Comparison of ENCODE assay signal across 28 cellular contexts in genomic region chr17:39934324-39934723, GRCh38. TPM values are rescaled to one million over a fixed set of nuclear protein-coding genes. Genes with fewer than 3 reads are reported as not detected.
A peak's percentile ranks its signal among the peaks of the same experiment; 100 is the strongest.
DNase-seq lines count a peak whose midpoint lies in the region; ATAC-seq, FAIRE-seq and TF ChIP-seq lines count a peak whose summit lies in the region.
"Had no signal": no experiment of that assay in that cellular context is flagged by ENCODE, and none has a peak within 500 bp of the region (broad histone marks: within the 10 kb centered on the region; RNA-seq: fewer than 3 reads in every experiment).

No MANE protein-coding gene starts in this region.

- no peaks in the 10 kb centered on the region for H3K9me3 Mint-ChIP-seq in GM23338
- H3K9me3 Mint-ChIP-seq: CD4-positive, alpha-beta memory T cell had no signal

- no peak for TF ChIP-seq POLR2A in heart left ventricle (IDR thresholded peaks at IDR 0.05)
- no peak for TF ChIP-seq POLR2A in HepG2 (IDR thresholded peaks at IDR 0.05; ENCODE audit: insufficient read depth in 1 of 2, low read depth in 2 of 2, low read length in 2 of 2)

- peak in 1 of 2 experiments; percentile 10; a peak in 1 of 4 replicates for TF ChIP-seq EP300 in HepG2 (IDR thresholded peaks at IDR 0.05; ENCODE audit: low read depth in 2 of 2, low read length in 2 of 2)
- no peak for TF ChIP-seq EP300 in HepG2 (CRISPR knock-in tag; IDR thresholded peaks at IDR 0.05; ENCODE audit: borderline replicate concordance)

- H3K27me3 ChIP-seq in heart left ventricle (no peaks in the 10 kb centered on the region), right atrium auricular region (no peaks in the 10 kb centered on the region), GM23338 (ENCODE audit: insufficient read depth) (no peaks in the 10 kb centered on the region), HepG2 (ENCODE audit: control insufficient read depth in 1 of 2, insufficient read depth in 2 of 2, low read length in 2 of 2) (no peaks in the 10 kb centered on the region), psoas muscle (ENCODE audit: insufficient read depth in 3 of 3, low read length in 2 of 3) (no peaks in the 10 kb centered on the region)

- no peak overlapping the region for H2AFZ ChIP-seq in GM23338
- H2AFZ ChIP-seq in HepG2 (ENCODE audit: low read length), result no peak overlapping the region

- no peak for TF ChIP-seq RAD21 in HepG2 (CRISPR knock-in tag; IDR thresholded peaks at IDR 0.05)

- POLR2A ChIA-PET in HepG2 (lab: Yijun Ruan, JAX), result interaction anchor here (2.6 kb wide), 1 partner anchor 10 kb away, joined by 7 read pairs; no protein-coding TSS in a partner anchor

- WGBS in heart left ventricle, 4 donors, result 84 to 89% (median 84%) methylated on average over 5 of the region's 5 CpGs
- WGBS in HepG2 (ENCODE audit: low lambda C conversion rate), result 4% methylated on average over 5 of the region's 5 CpGs
- WGBS in psoas muscle, 3 donors, result 71 to 85% (median 79%) methylated on average over 5 of the region's 5 CpGs

- no peak overlapping the region for H3K27ac Mint-ChIP-seq in GM23338
- H3K27ac Mint-ChIP-seq: CD4-positive, alpha-beta memory T cell had no signal

- H3K4me1 Mint-ChIP-seq in GM23338, result peaks cover 17% of the 10 kb centered on the region

- FAIRE-seq in HepG2 (lab: Jason Lieb, UNC), result peak; percentile 87
- FAIRE-seq: G401.6, H1, K562 had no signal

- no peaks in the 10 kb centered on the region for H3K9me2 ChIP-seq in GM23338 (ENCODE audit: insufficient read depth)
- H3K9me2 ChIP-seq: SK-N-SH had no signal

- BruUV-seq in HepG2 (replicated peaks; lab: Mats Ljungman, UMichigan), result no TSS peak

- H3K4me1 ChIP-seq in heart left ventricle (peaks cover 0 to 49% (median 13%) of the 10 kb centered on the region in 12 donors), right atrium auricular region (peaks cover 0 to 20% of the 10 kb centered on the region in 2 donors), GM23338 (ENCODE audit: insufficient read depth) (peaks cover 12% of the 10 kb centered on the region), HepG2 (ENCODE audit: insufficient read depth, low read length) (peaks cover 70% of the 10 kb centered on the region), psoas muscle (peaks cover 22% of the 10 kb centered on the region)

- no peak for TF ChIP-seq CTCF in heart left ventricle (IDR thresholded peaks at IDR 0.05)
- TF ChIP-seq CTCF in right atrium auricular region (IDR thresholded peaks at IDR 0.05), result no peak
- no peak for TF ChIP-seq CTCF in GM23338 (conservative IDR thresholded peaks at IDR 0.05; ENCODE audit: low read depth in 2 of 2)
- TF ChIP-seq CTCF in HepG2 (CRISPR knock-in tag; IDR thresholded peaks at IDR 0.05), result no peak
- TF ChIP-seq CTCF in psoas muscle (IDR thresholded peaks at IDR 0.05), result no peak

- H3K36me3 ChIP-seq in heart left ventricle (no peaks in the 10 kb centered on the region), right atrium auricular region (no peaks in the 10 kb centered on the region), GM23338 (ENCODE audit: insufficient read depth) (no peaks in the 10 kb centered on the region), HepG2 (replicated peaks in 1 of 2; ENCODE audit: control insufficient read depth in 1 of 2, insufficient read depth in 2 of 2, low read length in 2 of 2) (no peaks in the 10 kb centered on the region), psoas muscle (ENCODE audit: insufficient read depth in 1 of 2, low read depth in 1 of 2) (no peaks in the 10 kb centered on the region)

- H3K79me2 ChIP-seq in GM23338 (replicated peaks; ENCODE audit: insufficient read depth) (no peaks in the 10 kb centered on the region), HepG2 (ENCODE audit: insufficient read depth, low read length) (no peaks in the 10 kb centered on the region)

- no peaks in the 10 kb centered on the region for H3K27me3 Mint-ChIP-seq in GM23338 (ENCODE audit: insufficient read depth, low read depth, poor library complexity)
- H3K27me3 Mint-ChIP-seq: CD4-positive, alpha-beta memory T cell had no signal

- in situ Hi-C loops in HepG2 (cut with HindIII; ENCODE audit: extremely low pct_ligation_motif_present, low pct_unique_long_range_greater_than_20kb), result no loop called here

- H3K27ac ChIP-seq in heart left ventricle (peak overlapping the region in 11 of 12 donors; percentile 31 to 92 (median 76)), right atrium auricular region (peak overlapping the region in 1 of 2 donors; percentile 64), GM23338 (ENCODE audit: low read depth) (no peak overlapping the region), HepG2 (ENCODE audit: extremely low read length, insufficient read depth, low read length) (no peak overlapping the region), psoas muscle (peak overlapping the region; percentile 61)
- H3K27ac ChIP-seq: HL-60 had no signal

- H3K4me3 ChIP-seq in heart left ventricle (no peak overlapping the region), right atrium auricular region (no peak overlapping the region), GM23338 (no peak overlapping the region), HepG2 (replicated peaks in 1 of 3; ENCODE audit: insufficient read depth in 1 of 3, low read depth in 2 of 3, low read length in 3 of 3) (no peak overlapping the region; a peak in 1 of 6 replicates), psoas muscle (no peak overlapping the region)
- H3K4me3 ChIP-seq: K562 had no signal

- DNase-seq in heart left ventricle, result no peak
- DNase-seq in right atrium auricular region (ENCODE audit: low spot score), result no peak
- no peak for DNase-seq in GM23338 (ENCODE audit: low spot score)
- DNase-seq in HepG2 (ENCODE audit: low spot score), result peak; percentile 61
- no peak for DNase-seq in psoas muscle
- DNase-seq: CD4-positive, alpha-beta memory T cell; COR-L47; HCEC 1CT; Kasumi-1; MV-4-11; NCI-H1105; NCI-H1436 treated with DMSO at 0.1 percent for 48 hours; NCI-H187 treated with DMSO at 0.1 percent for 48 hours; NCI-H524; NCI-H748 treated with DMSO at 0.1 percent for 48 hours; NK-92 treated with Interleukin-12 subunit alpha and Interleukin-12 subunit beta, amount 100 ng/mL, for 24 hours; PC-3; SK-N-SH had no signal

- H3K9me3 ChIP-seq in heart left ventricle (no peaks in the 10 kb centered on the region), right atrium auricular region (no peaks in the 10 kb centered on the region), HepG2 (ENCODE audit: low read length) (no peaks in the 10 kb centered on the region), psoas muscle (no peaks in the 10 kb centered on the region)
- H3K9me3 ChIP-seq: SK-N-SH had no signal

- peak overlapping the region; percentile 14; the same call in 1 of the 2 replicates for H3K9ac ChIP-seq in HepG2 (ENCODE audit: insufficient read depth, low read depth, low read length)
- H3K9ac ChIP-seq: SK-N-SH had no signal

- no peaks in the 10 kb centered on the region for H3K36me3 Mint-ChIP-seq in GM23338 (ENCODE audit: low read depth)
- H3K36me3 Mint-ChIP-seq: CD4-positive, alpha-beta memory T cell had no signal

- H3K4me2 ChIP-seq in GM23338 (peak overlapping the region; percentile 19), HepG2 (ENCODE audit: low read depth, low read length) (peak overlapping the region; percentile 50)
- H3K4me2 ChIP-seq: SK-N-SH had no signal

- ATAC-seq in heart left ventricle (no peak), GM23338 (no peak), HepG2 (peak; percentile 79), psoas muscle (no peak), HG03108 (IDR thresholded peaks at IDR 0.05; ENCODE audit: unreplicated experiment) (no peak), GM19452 (IDR thresholded peaks at IDR 0.05; ENCODE audit: unreplicated experiment) (no peak), HG03521 (IDR thresholded peaks at IDR 0.05; ENCODE audit: unreplicated experiment) (no peak)
- ATAC-seq: K562, PC-3 had no signal

- H3F3A ChIP-seq in GM23338 (replicated peaks; ENCODE audit: low read depth), result no peaks in the 10 kb centered on the region

- intact Hi-C loops in heart left ventricle (cut with DNase I), result no loop called here
- intact Hi-C loops in HepG2 (cut with micrococcal nuclease; ENCODE audit: unreplicated experiment), result no loop called here
- intact Hi-C loops in psoas muscle (cut with DNase I), result no loop called here

- CTCF ChIA-PET in HepG2 (lab: Yijun Ruan, JAX; ENCODE audit: low intra/inter-chr PET ratio, low total read pairs), result no interaction called here

- H4K20me1 ChIP-seq in GM23338 (replicated peaks; ENCODE audit: insufficient read depth), result no peaks in the 10 kb centered on the region
- H4K20me1 ChIP-seq in HepG2 (ENCODE audit: insufficient read depth, low read length), result no peaks in the 10 kb centered on the region

- H3K4me3 Mint-ChIP-seq in GM23338, result no peak overlapping the region
- H3K4me3 Mint-ChIP-seq: CD4-positive, alpha-beta memory T cell had no signal

RNA-seq across cellular contexts. Expression of gene LRRC3C, which starts 6.8 kb away (rescaled TPM):
- total RNA-seq in heart left ventricle (not detected), right atrium auricular region (not detected), HepG2 (2016; rRNA removed; fragmentation: Illumina TruSeq; extraction: Trizol) (not detected in 2 replicates), psoas muscle (not detected)
- polyA plus RNA-seq in heart left ventricle (not detected), GM23338 (2016; fragmentation: Nextera tagmentation; extraction: Ambion mirVana) (not detected in 2 replicates), HepG2 (2011; rRNA removed) (0.10 and 0.17 TPM in 2 replicates), psoas muscle (under 1 TPM in 1 of 3 donors, not detected in 2; 0.04 TPM)
- total RNA-seq in GM23338 (2014; rRNA removed; shearing (Covaris generic)), result 0.24 TPM in 1 of 2 replicates, not detected in the other
- total RNA-seq in HepG2 (2016; cell fraction: cytosol; rRNA removed; fragmentation: Illumina TruSeq; extraction: Trizol; ENCODE audit: low read depth), result not detected in 2 replicates
- not detected in 2 replicates for total RNA-seq in HepG2 (2016; cell fraction: insoluble cytoplasmic fraction; rRNA removed; fragmentation: Illumina TruSeq; extraction: Trizol)
- total RNA-seq in HepG2 (2016; cell fraction: membrane; rRNA removed; fragmentation: Illumina TruSeq; extraction: Trizol), result not detected in 2 replicates
- not detected in 2 replicates for total RNA-seq in HepG2 (2016; cell fraction: nucleus; rRNA removed; fragmentation: Illumina TruSeq; extraction: Trizol)
- polyA plus RNA-seq in HepG2 (2011; cell fraction: cytosol; rRNA removed), result 0.11 TPM in 1 of 2 replicates, not detected in the other
- polyA plus RNA-seq in HepG2 (2011; cell fraction: nucleus; rRNA removed), result not detected in 2 replicates
- not detected in 2 replicates for polyA plus RNA-seq in HepG2 (2012)
- polyA plus RNA-seq in HepG2 (2016; cell fraction: cytosol; fragmentation: Illumina TruSeq; extraction: Trizol; ENCODE audit: low read depth), result not detected in 2 replicates
- not detected in 2 replicates for polyA plus RNA-seq in HepG2 (2016; cell fraction: insoluble cytoplasmic fraction; fragmentation: Illumina TruSeq; extraction: Trizol; ENCODE audit: low read depth)
- polyA plus RNA-seq in HepG2 (2016; cell fraction: membrane; fragmentation: Illumina TruSeq; extraction: Trizol; ENCODE audit: low read depth), result not detected in 2 replicates
- not detected in 2 replicates for polyA plus RNA-seq in HepG2 (2016; cell fraction: nucleus; fragmentation: Illumina TruSeq; extraction: Trizol; ENCODE audit: insufficient read depth, low read depth)
- 0.24 TPM in 1 of 2 replicates, not detected in the other for polyA minus RNA-seq in HepG2 (2011; rRNA and poly(A)+ RNA removed; ENCODE audit: low replicate concordance)
- polyA minus RNA-seq in HepG2 (2011; cell fraction: cytosol; rRNA and poly(A)+ RNA removed), result not detected in 2 replicates
- polyA minus RNA-seq in HepG2 (2011; cell fraction: nucleus; rRNA and poly(A)+ RNA removed), result not detected in 2 replicates
- total RNA-seq: A172; CD4-positive, alpha-beta memory T cell; H1; K562; MCF 10A; PC-3 had no signal
- polyA plus RNA-seq: BJ; CD4-positive, alpha-beta memory T cell; H1; K562; SK-N-SH had no signal

RNA-seq across cellular contexts. Expression of gene ORMDL3, which starts 6.9 kb away (rescaled TPM):
- total RNA-seq in heart left ventricle, result 100 to 1,000 TPM in 1 of 9 donors, 10 to 100 TPM in 8; 40.0 to 111 (median 59.2) TPM
- 10 to 100 TPM; 49.9 to 64.0 TPM for polyA plus RNA-seq in heart left ventricle
- total RNA-seq in right atrium auricular region, result 10 to 100 TPM; 31.5 to 41.5 TPM
- 38.5 and 39.2 TPM in 2 replicates for total RNA-seq in GM23338 (2014; rRNA removed; shearing (Covaris generic))
- 33.6 and 41.3 TPM in 2 replicates for polyA plus RNA-seq in GM23338 (2016; fragmentation: Nextera tagmentation; extraction: Ambion mirVana)
- total RNA-seq in HepG2 (2016; rRNA removed; fragmentation: Illumina TruSeq; extraction: Trizol), result 125 and 181 TPM in 2 replicates
- 52.8 and 58.2 TPM in 2 replicates for total RNA-seq in HepG2 (2016; cell fraction: cytosol; rRNA removed; fragmentation: Illumina TruSeq; extraction: Trizol; ENCODE audit: low read depth)
- total RNA-seq in HepG2 (2016; cell fraction: insoluble cytoplasmic fraction; rRNA removed; fragmentation: Illumina TruSeq; extraction: Trizol), result 110 and 214 TPM in 2 replicates
- total RNA-seq in HepG2 (2016; cell fraction: membrane; rRNA removed; fragmentation: Illumina TruSeq; extraction: Trizol), result 136 and 143 TPM in 2 replicates
- total RNA-seq in HepG2 (2016; cell fraction: nucleus; rRNA removed; fragmentation: Illumina TruSeq; extraction: Trizol), result 112 and 134 TPM in 2 replicates
- polyA plus RNA-seq in HepG2 (2011; rRNA removed), result 384 and 546 TPM in 2 replicates
- polyA plus RNA-seq in HepG2 (2011; cell fraction: cytosol; rRNA removed), result 330 and 331 TPM in 2 replicates
- polyA plus RNA-seq in HepG2 (2011; cell fraction: nucleus; rRNA removed), result 319 and 431 TPM in 2 replicates
- 176 and 292 TPM in 2 replicates for polyA plus RNA-seq in HepG2 (2012)
- 35.1 and 42.1 TPM in 2 replicates for polyA plus RNA-seq in HepG2 (2016; cell fraction: cytosol; fragmentation: Illumina TruSeq; extraction: Trizol; ENCODE audit: low read depth)
- 81.8 and 96.3 TPM in 2 replicates for polyA plus RNA-seq in HepG2 (2016; cell fraction: insoluble cytoplasmic fraction; fragmentation: Illumina TruSeq; extraction: Trizol; ENCODE audit: low read depth)
- polyA plus RNA-seq in HepG2 (2016; cell fraction: membrane; fragmentation: Illumina TruSeq; extraction: Trizol; ENCODE audit: low read depth), result 72.9 and 81.6 TPM in 2 replicates
- 169 and 170 TPM in 2 replicates for polyA plus RNA-seq in HepG2 (2016; cell fraction: nucleus; fragmentation: Illumina TruSeq; extraction: Trizol; ENCODE audit: insufficient read depth, low read depth)
- 76.0 and 1,167 TPM in 2 replicates for polyA minus RNA-seq in HepG2 (2011; rRNA and poly(A)+ RNA removed; ENCODE audit: low replicate concordance)
- polyA minus RNA-seq in HepG2 (2011; cell fraction: cytosol; rRNA and poly(A)+ RNA removed), result 115 and 192 TPM in 2 replicates
- 79.2 and 94.6 TPM in 2 replicates for polyA minus RNA-seq in HepG2 (2011; cell fraction: nucleus; rRNA and poly(A)+ RNA removed)
- 10 to 100 TPM; 16.9 to 25.1 (median 22.0) TPM for total RNA-seq in psoas muscle
- 10 to 100 TPM; 18.7 to 66.9 (median 23.6) TPM for polyA plus RNA-seq in psoas muscle

RNA-seq across cellular contexts. Expression of gene GSDMB, which starts 15.9 kb away (rescaled TPM):
- total RNA-seq in heart left ventricle (1 to 10 TPM; 1.6 to 5.3 (median 2.8) TPM), right atrium auricular region (1 to 10 TPM in 1 of 2 donors, under 1 TPM in 1; 0.44 to 1.2 TPM), HepG2 (2016; rRNA removed; fragmentation: Illumina TruSeq; extraction: Trizol) (0.70 and 3.3 TPM in 2 replicates), psoas muscle (1 to 10 TPM in 1 of 4 donors, under 1 TPM in 3; 0.54 to 3.6 (median 0.93) TPM)
- polyA plus RNA-seq in heart left ventricle (1 to 10 TPM; 2.0 to 4.7 TPM), GM23338 (2016; fragmentation: Nextera tagmentation; extraction: Ambion mirVana) (5.5 and 7.6 TPM in 2 replicates), HepG2 (2011; rRNA removed) (30.4 and 39.4 TPM in 2 replicates), psoas muscle (1 to 10 TPM in 1 of 3 donors, under 1 TPM in 2; 0.77 to 1.1 (median 1.00) TPM)
- 5.4 and 12.6 TPM in 2 replicates for total RNA-seq in GM23338 (2014; rRNA removed; shearing (Covaris generic))
- 0.44 and 0.51 TPM in 2 replicates for total RNA-seq in HepG2 (2016; cell fraction: cytosol; rRNA removed; fragmentation: Illumina TruSeq; extraction: Trizol; ENCODE audit: low read depth)
- total RNA-seq in HepG2 (2016; cell fraction: insoluble cytoplasmic fraction; rRNA removed; fragmentation: Illumina TruSeq; extraction: Trizol), result 0.76 and 2.9 TPM in 2 replicates
- total RNA-seq in HepG2 (2016; cell fraction: membrane; rRNA removed; fragmentation: Illumina TruSeq; extraction: Trizol), result 0.31 and 0.62 TPM in 2 replicates
- 8.3 and 9.3 TPM in 2 replicates for total RNA-seq in HepG2 (2016; cell fraction: nucleus; rRNA removed; fragmentation: Illumina TruSeq; extraction: Trizol)
- polyA plus RNA-seq in HepG2 (2011; cell fraction: cytosol; rRNA removed), result 3.7 and 4.3 TPM in 2 replicates
- polyA plus RNA-seq in HepG2 (2011; cell fraction: nucleus; rRNA removed), result 140 and 180 TPM in 2 replicates
- 36.5 and 54.8 TPM in 2 replicates for polyA plus RNA-seq in HepG2 (2012)
- polyA plus RNA-seq in HepG2 (2016; cell fraction: cytosol; fragmentation: Illumina TruSeq; extraction: Trizol; ENCODE audit: low read depth), result 0.33 and 0.52 TPM in 2 replicates
- 0.73 and 1.2 TPM in 2 replicates for polyA plus RNA-seq in HepG2 (2016; cell fraction: insoluble cytoplasmic fraction; fragmentation: Illumina TruSeq; extraction: Trizol; ENCODE audit: low read depth)
- polyA plus RNA-seq in HepG2 (2016; cell fraction: membrane; fragmentation: Illumina TruSeq; extraction: Trizol; ENCODE audit: low read depth), result 0.26 and 0.35 TPM in 2 replicates
- 21.8 and 24.9 TPM in 2 replicates for polyA plus RNA-seq in HepG2 (2016; cell fraction: nucleus; fragmentation: Illumina TruSeq; extraction: Trizol; ENCODE audit: insufficient read depth, low read depth)
- 4.9 and 23.3 TPM in 2 replicates for polyA minus RNA-seq in HepG2 (2011; rRNA and poly(A)+ RNA removed; ENCODE audit: low replicate concordance)
- polyA minus RNA-seq in HepG2 (2011; cell fraction: cytosol; rRNA and poly(A)+ RNA removed), result 1.1 and 1.5 TPM in 2 replicates
- polyA minus RNA-seq in HepG2 (2011; cell fraction: nucleus; rRNA and poly(A)+ RNA removed), result 42.0 and 56.2 TPM in 2 replicates

RNA-seq across cellular contexts. Expression of gene GSDMA, which starts 28.5 kb away (rescaled TPM):
- total RNA-seq in heart left ventricle (1 to 10 TPM in 2 of 9 donors, under 1 TPM in 5, not detected in 2; 0.35 to 3.7 (median 0.52) TPM), right atrium auricular region (under 1 TPM in 1 of 2 donors, not detected in 1; 0.75 TPM), HepG2 (2016; rRNA removed; fragmentation: Illumina TruSeq; extraction: Trizol) (not detected in 2 replicates), psoas muscle (under 1 TPM in 2 of 4 donors, not detected in 2; 0.24 to 0.32 TPM)
- polyA plus RNA-seq in heart left ventricle (under 1 TPM in 1 of 2 donors, not detected in 1; 0.08 TPM), GM23338 (2016; fragmentation: Nextera tagmentation; extraction: Ambion mirVana) (not detected in 2 replicates), HepG2 (2011; rRNA removed) (0.07 TPM in 1 of 2 replicates, not detected in the other), psoas muscle (under 1 TPM in 2 of 3 donors, not detected in 1; 0.03 to 0.06 TPM)
- total RNA-seq in GM23338 (2014; rRNA removed; shearing (Covaris generic)), result 1.0 TPM in 1 of 2 replicates, not detected in the other
- not detected in 2 replicates for total RNA-seq in HepG2 (2016; cell fraction: cytosol; rRNA removed; fragmentation: Illumina TruSeq; extraction: Trizol; ENCODE audit: low read depth)
- total RNA-seq in HepG2 (2016; cell fraction: insoluble cytoplasmic fraction; rRNA removed; fragmentation: Illumina TruSeq; extraction: Trizol), result not detected in 2 replicates
- total RNA-seq in HepG2 (2016; cell fraction: membrane; rRNA removed; fragmentation: Illumina TruSeq; extraction: Trizol), result not detected in 2 replicates
- total RNA-seq in HepG2 (2016; cell fraction: nucleus; rRNA removed; fragmentation: Illumina TruSeq; extraction: Trizol), result not detected in 2 replicates
- polyA plus RNA-seq in HepG2 (2011; cell fraction: cytosol; rRNA removed), result 0.08 TPM in 1 of 2 replicates, not detected in the other
- polyA plus RNA-seq in HepG2 (2011; cell fraction: nucleus; rRNA removed), result not detected in 2 replicates
- polyA plus RNA-seq in HepG2 (2012), result not detected in 2 replicates
- polyA plus RNA-seq in HepG2 (2016; cell fraction: cytosol; fragmentation: Illumina TruSeq; extraction: Trizol; ENCODE audit: low read depth), result not detected in 2 replicates
- polyA plus RNA-seq in HepG2 (2016; cell fraction: insoluble cytoplasmic fraction; fragmentation: Illumina TruSeq; extraction: Trizol; ENCODE audit: low read depth), result not detected in 2 replicates
- not detected in 2 replicates for polyA plus RNA-seq in HepG2 (2016; cell fraction: membrane; fragmentation: Illumina TruSeq; extraction: Trizol; ENCODE audit: low read depth)
- not detected in 2 replicates for polyA plus RNA-seq in HepG2 (2016; cell fraction: nucleus; fragmentation: Illumina TruSeq; extraction: Trizol; ENCODE audit: insufficient read depth, low read depth)
- not detected in 2 replicates for polyA minus RNA-seq in HepG2 (2011; rRNA and poly(A)+ RNA removed; ENCODE audit: low replicate concordance)
- not detected in 2 replicates for polyA minus RNA-seq in HepG2 (2011; cell fraction: cytosol; rRNA and poly(A)+ RNA removed)
- not detected in 2 replicates for polyA minus RNA-seq in HepG2 (2011; cell fraction: nucleus; rRNA and poly(A)+ RNA removed)
- total RNA-seq: A172, H1, PC-3 had no signal
- polyA plus RNA-seq: BJ, SK-N-SH had no signal

RNA-seq across cellular contexts. Expression of gene PSMD3, which starts 46.3 kb away (rescaled TPM):
- total RNA-seq in heart left ventricle (100 to 1,000 TPM in 2 of 9 donors, 10 to 100 TPM in 7; 68.9 to 117 (median 83.3) TPM), right atrium auricular region (10 to 100 TPM; 76.3 to 88.8 TPM), HepG2 (2016; rRNA removed; fragmentation: Illumina TruSeq; extraction: Trizol) (114 and 146 TPM in 2 replicates), psoas muscle (100 to 1,000 TPM; 137 to 253 (median 220) TPM)
- polyA plus RNA-seq in heart left ventricle (100 to 1,000 TPM in 1 of 2 donors, 10 to 100 TPM in 1; 72.6 to 142 TPM), GM23338 (2016; fragmentation: Nextera tagmentation; extraction: Ambion mirVana) (100 and 112 TPM in 2 replicates), HepG2 (2011; rRNA removed) (97.4 and 118 TPM in 2 replicates), psoas muscle (100 to 1,000 TPM; 168 to 392 (median 234) TPM)
- total RNA-seq in GM23338 (2014; rRNA removed; shearing (Covaris generic)), result 200 and 217 TPM in 2 replicates
- 19.9 and 20.3 TPM in 2 replicates for total RNA-seq in HepG2 (2016; cell fraction: cytosol; rRNA removed; fragmentation: Illumina TruSeq; extraction: Trizol; ENCODE audit: low read depth)
- total RNA-seq in HepG2 (2016; cell fraction: insoluble cytoplasmic fraction; rRNA removed; fragmentation: Illumina TruSeq; extraction: Trizol), result 99.4 and 154 TPM in 2 replicates
- total RNA-seq in HepG2 (2016; cell fraction: membrane; rRNA removed; fragmentation: Illumina TruSeq; extraction: Trizol), result 37.5 and 39.8 TPM in 2 replicates
- total RNA-seq in HepG2 (2016; cell fraction: nucleus; rRNA removed; fragmentation: Illumina TruSeq; extraction: Trizol), result 88.8 and 102 TPM in 2 replicates
- polyA plus RNA-seq in HepG2 (2011; cell fraction: cytosol; rRNA removed), result 82.0 and 93.0 TPM in 2 replicates
- 117 and 120 TPM in 2 replicates for polyA plus RNA-seq in HepG2 (2011; cell fraction: nucleus; rRNA removed)
- 97.2 and 131 TPM in 2 replicates for polyA plus RNA-seq in HepG2 (2012)
- 14.5 and 14.8 TPM in 2 replicates for polyA plus RNA-seq in HepG2 (2016; cell fraction: cytosol; fragmentation: Illumina TruSeq; extraction: Trizol; ENCODE audit: low read depth)
- polyA plus RNA-seq in HepG2 (2016; cell fraction: insoluble cytoplasmic fraction; fragmentation: Illumina TruSeq; extraction: Trizol; ENCODE audit: low read depth), result 110 and 126 TPM in 2 replicates
- 20.5 and 22.5 TPM in 2 replicates for polyA plus RNA-seq in HepG2 (2016; cell fraction: membrane; fragmentation: Illumina TruSeq; extraction: Trizol; ENCODE audit: low read depth)
- 160 and 165 TPM in 2 replicates for polyA plus RNA-seq in HepG2 (2016; cell fraction: nucleus; fragmentation: Illumina TruSeq; extraction: Trizol; ENCODE audit: insufficient read depth, low read depth)
- 151 and 161 TPM in 2 replicates for polyA minus RNA-seq in HepG2 (2011; rRNA and poly(A)+ RNA removed; ENCODE audit: low replicate concordance)
- 49.5 and 51.3 TPM in 2 replicates for polyA minus RNA-seq in HepG2 (2011; cell fraction: cytosol; rRNA and poly(A)+ RNA removed)
- 34.4 and 36.3 TPM in 2 replicates for polyA minus RNA-seq in HepG2 (2011; cell fraction: nucleus; rRNA and poly(A)+ RNA removed)

Comparison
In these comparisons a context has a peak if more than half of its experiments do, and no peak if none do; other contexts are left out.
1. H3K27ac ChIP-seq: peak in heart left ventricle (11 of 12) and psoas muscle (single experiment); none in GM23338 (single experiment) and HepG2 (single experiment).